Comparison of ENCODE assay signal across 11 cellular contexts in genomic region chr3:155739154-155739553, GRCh38. TPM values are rescaled to one million over a fixed set of nuclear protein-coding genes. Genes with fewer than 3 reads are reported as not detected.
A peak's percentile ranks its signal among the peaks of the same experiment; 100 is the strongest.
DNase-seq lines count a peak whose midpoint lies in the region; ATAC-seq and TF ChIP-seq lines count a peak whose summit lies in the region.
"Had no signal": no experiment of that assay in that cellular context is flagged by ENCODE, and none has a peak within 500 bp of the region (broad histone marks: within the 10 kb centered on the region; RNA-seq: fewer than 3 reads in every experiment).

No MANE protein-coding gene starts in this region.

- H3K79me2 ChIP-seq in neural cell (replicated peaks; ENCODE audit: insufficient read depth, low read length) = peaks cover 70% of the 10 kb centered on the region
- no peaks in the 10 kb centered on the region for H3K79me2 ChIP-seq in PC-9 (ENCODE audit: low read depth)

- no peaks in the 10 kb centered on the region for H3K27me3 ChIP-seq in WERI-Rb-1 (ENCODE audit: insufficient read depth, low read depth, severe bottlenecking)
- H3K27me3 ChIP-seq in neural cell (ENCODE audit: insufficient read depth, low read depth, low read length) = no peaks in the 10 kb centered on the region
- H3K27me3 ChIP-seq in PC-9 (ENCODE audit: insufficient read depth, low read depth) = no peaks in the 10 kb centered on the region

- no peak for TF ChIP-seq RAD21 in neural cell (conservative IDR thresholded peaks at IDR 0.05)

- H3F3A ChIP-seq in neural cell (ENCODE audit: insufficient read depth, low read length, poor library complexity, severe bottlenecking) (no peaks in the 10 kb centered on the region), PC-9 (ENCODE audit: insufficient read depth, low read depth) (no peaks in the 10 kb centered on the region)

- H2AFZ ChIP-seq in neural cell (ENCODE audit: low read depth, low read length) (no peak overlapping the region), PC-9 (no peak overlapping the region)

- H3K36me3 ChIP-seq in WERI-Rb-1 (no peaks in the 10 kb centered on the region), neural cell (ENCODE audit: insufficient read depth, low read length) (no peaks in the 10 kb centered on the region), PC-9 (ENCODE audit: low read depth) (no peaks in the 10 kb centered on the region)
- H3K36me3 ChIP-seq: stomach had no signal

- H3K9me2 ChIP-seq in neural cell (ENCODE audit: insufficient read depth, low read length) (no peaks in the 10 kb centered on the region), PC-9 (ENCODE audit: insufficient read depth) (no peaks in the 10 kb centered on the region)

- H3K4me2 ChIP-seq in neural cell (ENCODE audit: low read length) (no peak overlapping the region), PC-9 (no peak overlapping the region)

- no TSS peak for BruUV-seq in PC-9 (replicated peaks; lab: Mats Ljungman, UMichigan)

- POLR2A ChIA-PET in PC-9 (lab: Charles Lee; ENCODE audit: unreplicated experiment) = no interaction called here

- 0 out of 2 replicates have a peak, but pooled peaks cover 10% of the 10 kb centered on the region for H3K4me1 ChIP-seq in PC-9 (replicated peaks; ENCODE audit: insufficient read depth)

- peak; percentile 39 for DNase-seq in ELR (ENCODE audit: low read depth)
- peak; percentile 42 for DNase-seq in M059J (ENCODE audit: low read depth)
- no peak for DNase-seq in WERI-Rb-1
- no peak for DNase-seq in NCI-H2171 treated with DMSO at 0.1 percent for 48 hours (lab: John Stamatoyannopoulos, UW)
- no peak for DNase-seq in PC-9
- DNase-seq: DMS153; NCI-H1105; stimulated activated CD4-positive, alpha-beta T cell treated with anti-CD3 and anti-CD28 coated beads, Interleukin-4, amount 100 ng/mL, for 4 hours; stomach had no signal

- no peak for TF ChIP-seq EP300 in neural cell (conservative IDR thresholded peaks at IDR 0.05; ENCODE audit: poor library complexity, severe bottlenecking)

- no peak overlapping the region for H3K9ac ChIP-seq in neural cell (ENCODE audit: low read length)

- H4K20me1 ChIP-seq in neural cell (ENCODE audit: insufficient read depth) (no peaks in the 10 kb centered on the region), PC-9 (ENCODE audit: insufficient read depth) (no peaks in the 10 kb centered on the region)

- no peak for ATAC-seq in GM18502 (IDR thresholded peaks at IDR 0.05; ENCODE audit: poor library complexity, unreplicated experiment)

- CTCF ChIA-PET in PC-9 (lab: Charles Lee) = no interaction called here

- H3K27ac ChIP-seq in WERI-Rb-1 (no peak overlapping the region), neural cell (ENCODE audit: low read length) (no peak overlapping the region), PC-9 (no peak overlapping the region)

- TF ChIP-seq CTCF in WERI-Rb-1 (IDR thresholded peaks at IDR 0.05; ENCODE audit: low read depth, low read length) = peak; percentile 21; the same call in 1 of the 2 replicates
- peak; percentile 30 for TF ChIP-seq CTCF in neural cell (IDR thresholded peaks at IDR 0.05; ENCODE audit: poor library complexity, severe bottlenecking)
- TF ChIP-seq CTCF in PC-9 (conservative IDR thresholded peaks at IDR 0.05) = no peak; the same call in 1 of the 2 replicates

- H3K4me3 ChIP-seq in WERI-Rb-1 (ENCODE audit: low read depth, low read length) (no peak overlapping the region), neural cell (ENCODE audit: low read length) (no peak overlapping the region), PC-9 (no peak overlapping the region)

- intact Hi-C loops in PC-9 (cut with micrococcal nuclease; ENCODE audit: unreplicated experiment) = no loop called here

- H3K9me3 ChIP-seq in WERI-Rb-1 (ENCODE audit: severe bottlenecking) (no peaks in the 10 kb centered on the region), neural cell (ENCODE audit: low read length) (no peaks in the 10 kb centered on the region), PC-9 (ENCODE audit: insufficient read depth, low read depth) (no peaks in the 10 kb centered on the region)
- H3K9me3 ChIP-seq: stomach had no signal

TF ChIP-seq in neural cell, 6 proteins besides CTCF, POLR2A, EP300 and RAD21:
- TF ChIP-seq EZH2 (IDR thresholded peaks at IDR 0.05; ENCODE audit: borderline replicate concordance, insufficient read depth, low read length, poor library complexity, severe bottlenecking) (no peak), SMC3 (conservative IDR thresholded peaks at IDR 0.05; ENCODE audit: poor library complexity) (no peak), MXI1 (conservative IDR thresholded peaks at IDR 0.05; ENCODE audit: poor library complexity, severe bottlenecking) (no peak), TAF1 (IDR thresholded peaks at IDR 0.05; ENCODE audit: low read depth) (no peak), POLR2AphosphoS5 (IDR thresholded peaks at IDR 0.05) (no peak), REST (IDR thresholded peaks at IDR 0.05; ENCODE audit: borderline replicate concordance) (no peak)
TF ChIP-seq in neural cell: peak in this region for 0.

RNA-seq across cellular contexts. Expression of gene PLCH1, which starts 5.7 kb away (rescaled TPM):
- total RNA-seq in M059J (2014; rRNA removed; shearing (Covaris generic)) = 0.10 and 0.17 TPM in 2 replicates
- 12.1 and 13.5 TPM in 2 replicates for polyA plus RNA-seq in neural cell
- 50.9 and 54.8 TPM in 2 replicates for polyA minus RNA-seq in neural cell
- 0.73 and 1.4 TPM in 2 replicates for total RNA-seq in PC-9 (2021)

Comparison
In these comparisons a context has a peak if more than half of its experiments do, and no peak if none do; other contexts are left out.
1. DNase-seq: peak in ELR (single experiment) and M059J (single experiment); none in WERI-Rb-1 (single experiment), NCI-H2171 treated with DMSO at 0.1 percent for 48 hours (single experiment) and PC-9 (0 of 2).